Comparison of ENCODE assay signal across 29 cellular contexts in genomic region chr7:107255602-107256001, GRCh38.
"Had no signal": no experiment of that assay in that cellular context is flagged by ENCODE, and none has a peak within 500 bp of the region (broad histone marks: within the 10 kb centered on the region; RNA-seq: fewer than 3 reads in every experiment).

No MANE protein-coding gene starts in this region.

- H3K4me1 Mint-ChIP-seq: stimulated activated effector memory CD8-positive, alpha-beta T cell treated with anti-CD3 and anti-CD28 coated beads, Interleukin-12 subunit alpha, Interleukin-12 subunit beta, amount 100 ng/mL, for 72 hours; stimulated activated naive B cell treated with anti-CD40 and anti-IgM and Interleukin-4, amounts not matched to agents 10 μg/mL and 1 μg/mL and 100 μg/mL, for 72 hours had no signal

- ATAC-seq: natural killer cell; psoas muscle; right cardiac atrium; right lobe of liver; stimulated activated effector memory CD8-positive, alpha-beta T cell treated with anti-CD3 and anti-CD28 coated beads, Interleukin-12 subunit alpha, Interleukin-12 subunit beta, amount 100 ng/mL, for 72 hours; stimulated activated naive B cell treated with anti-CD40 and anti-IgM and Interleukin-4, amounts not matched to agents 10 μg/mL and 1 μg/mL and 100 μg/mL, for 72 hours had no signal

- H3K36me3 Mint-ChIP-seq: natural killer cell, neural progenitor cell had no signal

- DNase-seq: natural killer cell; occipital lobe; ovary; posterior cingulate gyrus; psoas muscle; right cardiac atrium; right lobe of liver; sigmoid colon; spleen; stimulated activated CD4-positive, alpha-beta T cell treated with anti-CD3 and anti-CD28 coated beads, Interleukin-12 subunit alpha, Interleukin-12 subunit beta, amount 100 ng/mL, for 4 hours; stimulated activated CD4-positive, alpha-beta T cell treated with anti-CD3 and anti-CD28 coated beads, Interleukin-1b, Interleukin-23, amount 100 ng/mL, for 48 hours; stimulated activated CD4-positive, alpha-beta T cell treated with anti-CD3 and anti-CD28 coated beads, Interleukin-4, amount 100 ng/mL, for 24 hours; stimulated activated naive B cell treated with anti-CD40 and anti-IgM and Interleukin-4, amounts not matched to agents 10 μg/mL and 1 μg/mL and 100 μg/mL, for 72 hours; stimulated activated naive CD4-positive, alpha-beta T cell treated with Interleukin-2 at 50 U/mL for 16 hours; stomach; thyroid gland; trophoblast cell; upper lobe of left lung had no signal

- H3K9me3 Mint-ChIP-seq: natural killer cell; nephron; neural progenitor cell; stimulated activated effector memory CD8-positive, alpha-beta T cell treated with anti-CD3 and anti-CD28 coated beads, Interleukin-12 subunit alpha, Interleukin-12 subunit beta, amount 100 ng/mL, for 72 hours; stimulated activated naive B cell treated with anti-CD40 and anti-IgM and Interleukin-4, amounts not matched to agents 10 μg/mL and 1 μg/mL and 100 μg/mL, for 72 hours; stimulated activated naive CD8-positive, alpha-beta T cell treated with anti-CD3 and anti-CD28 coated beads, Interleukin-15, Interleukin-2, amounts not matched to agents 100 ng/mL and 50 ng/mL, for 24 hours had no signal

- H3K4me3 Mint-ChIP-seq: natural killer cell; nephron; neural progenitor cell; stimulated activated effector memory CD8-positive, alpha-beta T cell treated with anti-CD3 and anti-CD28 coated beads, Interleukin-12 subunit alpha, Interleukin-12 subunit beta, amount 100 ng/mL, for 72 hours; stimulated activated naive B cell treated with anti-CD40 and anti-IgM and Interleukin-4, amounts not matched to agents 10 μg/mL and 1 μg/mL and 100 μg/mL, for 72 hours; stimulated activated naive CD8-positive, alpha-beta T cell treated with anti-CD3 and anti-CD28 coated beads, Interleukin-15, Interleukin-2, amounts not matched to agents 100 ng/mL and 50 ng/mL, for 24 hours had no signal

- H3K36me3 ChIP-seq: neural progenitor cell, ovary, right lobe of liver, sigmoid colon, spleen, stomach, thoracic aorta, thyroid gland, upper lobe of left lung, vagina had no signal

- H3K4me3 ChIP-seq: neural progenitor cell, ovary, psoas muscle, right lobe of liver, sigmoid colon, smooth muscle cell, spleen, stomach, thoracic aorta, thyroid gland, tibial nerve, upper lobe of left lung, vagina had no signal

- H3K27me3 Mint-ChIP-seq: progenitor cell of endocrine pancreas; stimulated activated naive B cell treated with anti-CD40 and anti-IgM and Interleukin-4, amounts not matched to agents 10 μg/mL and 1 μg/mL and 100 μg/mL, for 72 hours; stimulated activated naive CD8-positive, alpha-beta T cell treated with anti-CD3 and anti-CD28 coated beads, Interleukin-15, Interleukin-2, amounts not matched to agents 100 ng/mL and 50 ng/mL, for 24 hours had no signal

- H3K27ac Mint-ChIP-seq: natural killer cell; nephron; neural progenitor cell; progenitor cell of endocrine pancreas; stimulated activated effector memory CD8-positive, alpha-beta T cell treated with anti-CD3 and anti-CD28 coated beads, Interleukin-12 subunit alpha, Interleukin-12 subunit beta, amount 100 ng/mL, for 72 hours; stimulated activated naive B cell treated with anti-CD40 and anti-IgM and Interleukin-4, amounts not matched to agents 10 μg/mL and 1 μg/mL and 100 μg/mL, for 72 hours; stimulated activated naive CD8-positive, alpha-beta T cell treated with anti-CD3 and anti-CD28 coated beads, Interleukin-15, Interleukin-2, amounts not matched to agents 100 ng/mL and 50 ng/mL, for 24 hours had no signal

- H3K27me3 ChIP-seq: neural progenitor cell, ovary, right lobe of liver, sigmoid colon, spleen, stomach, thyroid gland, tibial nerve, upper lobe of left lung, vagina had no signal

- H3K9me3 ChIP-seq: ovary, psoas muscle, right lobe of liver, sigmoid colon, spleen, stomach, thoracic aorta, thyroid gland, tibial nerve, upper lobe of left lung, vagina had no signal

- FAIRE-seq: urothelium cell line had no signal

- H3K4me1 ChIP-seq: neural progenitor cell, parathyroid adenoma, right lobe of liver, sigmoid colon, spleen, stomach, thyroid gland, tibial nerve, upper lobe of left lung, vagina had no signal
